In genomic region chr5:109141499-109142200, GRCh38 we compare ENCODE assay signal across 2 cellular contexts.
TF ChIP-seq lines count a peak whose summit lies in the region.

No MANE protein-coding gene starts in this region.

TF ChIP-seq in GM23338, 12 proteins besides CTCF, POLR2A, EP300 and RAD21 (continued from another document):
- no peak for TF ChIP-seq ZNF462 (CRISPR knock-in tag; IDR thresholded peaks at IDR 0.05)

TF ChIP-seq in H1, 55 proteins besides CTCF, POLR2A, EP300 and RAD21 (continued from another document):
- no peak for TF ChIP-seq HDAC2 (IDR thresholded peaks at IDR 0.05; ENCODE audit: borderline replicate concordance in 1 of 2, low read depth in 2 of 2, low read length in 2 of 2)
- no peak for TF ChIP-seq EZH2 (IDR thresholded peaks at IDR 0.05; ENCODE audit: low read depth, low read length, severe bottlenecking)
- no peak for TF ChIP-seq SAP30 (IDR thresholded peaks at IDR 0.05; ENCODE audit: insufficient read depth, insufficient replicate concordance, low read length)
- TF ChIP-seq, protein P1, sequence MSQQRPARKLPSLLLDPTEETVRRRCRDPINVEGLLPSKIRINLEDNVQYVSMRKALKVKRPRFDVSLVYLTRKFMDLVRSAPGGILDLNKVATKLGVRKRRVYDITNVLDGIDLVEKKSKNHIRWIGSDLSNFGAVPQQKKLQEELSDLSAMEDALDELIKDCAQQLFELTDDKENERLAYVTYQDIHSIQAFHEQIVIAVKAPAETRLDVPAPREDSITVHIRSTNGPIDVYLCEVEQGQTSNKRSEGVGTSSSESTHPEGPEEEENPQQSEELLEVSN (IDR thresholded peaks at IDR 0.05), result no peak
- TF ChIP-seq TEAD4 (IDR thresholded peaks at IDR 0.05; ENCODE audit: low read depth, low read length), result no peak
- TF ChIP-seq, protein P2, sequence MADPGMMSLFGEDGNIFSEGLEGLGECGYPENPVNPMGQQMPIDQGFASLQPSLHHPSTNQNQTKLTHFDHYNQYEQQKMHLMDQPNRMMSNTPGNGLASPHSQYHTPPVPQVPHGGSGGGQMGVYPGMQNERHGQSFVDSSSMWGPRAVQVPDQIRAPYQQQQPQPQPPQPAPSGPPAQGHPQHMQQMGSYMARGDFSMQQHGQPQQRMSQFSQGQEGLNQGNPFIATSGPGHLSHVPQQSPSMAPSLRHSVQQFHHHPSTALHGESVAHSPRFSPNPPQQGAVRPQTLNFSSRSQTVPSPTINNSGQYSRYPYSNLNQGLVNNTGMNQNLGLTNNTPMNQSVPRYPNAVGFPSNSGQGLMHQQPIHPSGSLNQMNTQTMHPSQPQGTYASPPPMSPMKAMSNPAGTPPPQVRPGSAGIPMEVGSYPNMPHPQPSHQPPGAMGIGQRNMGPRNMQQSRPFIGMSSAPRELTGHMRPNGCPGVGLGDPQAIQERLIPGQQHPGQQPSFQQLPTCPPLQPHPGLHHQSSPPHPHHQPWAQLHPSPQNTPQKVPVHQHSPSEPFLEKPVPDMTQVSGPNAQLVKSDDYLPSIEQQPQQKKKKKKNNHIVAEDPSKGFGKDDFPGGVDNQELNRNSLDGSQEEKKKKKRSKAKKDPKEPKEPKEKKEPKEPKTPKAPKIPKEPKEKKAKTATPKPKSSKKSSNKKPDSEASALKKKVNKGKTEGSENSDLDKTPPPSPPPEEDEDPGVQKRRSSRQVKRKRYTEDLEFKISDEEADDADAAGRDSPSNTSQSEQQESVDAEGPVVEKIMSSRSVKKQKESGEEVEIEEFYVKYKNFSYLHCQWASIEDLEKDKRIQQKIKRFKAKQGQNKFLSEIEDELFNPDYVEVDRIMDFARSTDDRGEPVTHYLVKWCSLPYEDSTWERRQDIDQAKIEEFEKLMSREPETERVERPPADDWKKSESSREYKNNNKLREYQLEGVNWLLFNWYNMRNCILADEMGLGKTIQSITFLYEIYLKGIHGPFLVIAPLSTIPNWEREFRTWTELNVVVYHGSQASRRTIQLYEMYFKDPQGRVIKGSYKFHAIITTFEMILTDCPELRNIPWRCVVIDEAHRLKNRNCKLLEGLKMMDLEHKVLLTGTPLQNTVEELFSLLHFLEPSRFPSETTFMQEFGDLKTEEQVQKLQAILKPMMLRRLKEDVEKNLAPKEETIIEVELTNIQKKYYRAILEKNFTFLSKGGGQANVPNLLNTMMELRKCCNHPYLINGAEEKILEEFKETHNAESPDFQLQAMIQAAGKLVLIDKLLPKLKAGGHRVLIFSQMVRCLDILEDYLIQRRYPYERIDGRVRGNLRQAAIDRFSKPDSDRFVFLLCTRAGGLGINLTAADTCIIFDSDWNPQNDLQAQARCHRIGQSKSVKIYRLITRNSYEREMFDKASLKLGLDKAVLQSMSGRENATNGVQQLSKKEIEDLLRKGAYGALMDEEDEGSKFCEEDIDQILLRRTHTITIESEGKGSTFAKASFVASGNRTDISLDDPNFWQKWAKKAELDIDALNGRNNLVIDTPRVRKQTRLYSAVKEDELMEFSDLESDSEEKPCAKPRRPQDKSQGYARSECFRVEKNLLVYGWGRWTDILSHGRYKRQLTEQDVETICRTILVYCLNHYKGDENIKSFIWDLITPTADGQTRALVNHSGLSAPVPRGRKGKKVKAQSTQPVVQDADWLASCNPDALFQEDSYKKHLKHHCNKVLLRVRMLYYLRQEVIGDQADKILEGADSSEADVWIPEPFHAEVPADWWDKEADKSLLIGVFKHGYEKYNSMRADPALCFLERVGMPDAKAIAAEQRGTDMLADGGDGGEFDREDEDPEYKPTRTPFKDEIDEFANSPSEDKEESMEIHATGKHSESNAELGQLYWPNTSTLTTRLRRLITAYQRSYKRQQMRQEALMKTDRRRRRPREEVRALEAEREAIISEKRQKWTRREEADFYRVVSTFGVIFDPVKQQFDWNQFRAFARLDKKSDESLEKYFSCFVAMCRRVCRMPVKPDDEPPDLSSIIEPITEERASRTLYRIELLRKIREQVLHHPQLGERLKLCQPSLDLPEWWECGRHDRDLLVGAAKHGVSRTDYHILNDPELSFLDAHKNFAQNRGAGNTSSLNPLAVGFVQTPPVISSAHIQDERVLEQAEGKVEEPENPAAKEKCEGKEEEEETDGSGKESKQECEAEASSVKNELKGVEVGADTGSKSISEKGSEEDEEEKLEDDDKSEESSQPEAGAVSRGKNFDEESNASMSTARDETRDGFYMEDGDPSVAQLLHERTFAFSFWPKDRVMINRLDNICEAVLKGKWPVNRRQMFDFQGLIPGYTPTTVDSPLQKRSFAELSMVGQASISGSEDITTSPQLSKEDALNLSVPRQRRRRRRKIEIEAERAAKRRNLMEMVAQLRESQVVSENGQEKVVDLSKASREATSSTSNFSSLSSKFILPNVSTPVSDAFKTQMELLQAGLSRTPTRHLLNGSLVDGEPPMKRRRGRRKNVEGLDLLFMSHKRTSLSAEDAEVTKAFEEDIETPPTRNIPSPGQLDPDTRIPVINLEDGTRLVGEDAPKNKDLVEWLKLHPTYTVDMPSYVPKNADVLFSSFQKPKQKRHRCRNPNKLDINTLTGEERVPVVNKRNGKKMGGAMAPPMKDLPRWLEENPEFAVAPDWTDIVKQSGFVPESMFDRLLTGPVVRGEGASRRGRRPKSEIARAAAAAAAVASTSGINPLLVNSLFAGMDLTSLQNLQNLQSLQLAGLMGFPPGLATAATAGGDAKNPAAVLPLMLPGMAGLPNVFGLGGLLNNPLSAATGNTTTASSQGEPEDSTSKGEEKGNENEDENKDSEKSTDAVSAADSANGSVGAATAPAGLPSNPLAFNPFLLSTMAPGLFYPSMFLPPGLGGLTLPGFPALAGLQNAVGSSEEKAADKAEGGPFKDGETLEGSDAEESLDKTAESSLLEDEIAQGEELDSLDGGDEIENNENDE (IDR thresholded peaks at IDR 0.05; ENCODE audit: insufficient replicate concordance, low read length), result no peak
- TF ChIP-seq POU5F1 (IDR thresholded peaks at IDR 0.05; ENCODE audit: low read depth, low read length), result no peak
- no peak for TF ChIP-seq CBX5 (IDR thresholded peaks at IDR 0.05; ENCODE audit: low read depth, low read length)
